In genomic region chr16:84009282-84009681, GRCh38 we compare ENCODE assay signal across 32 cellular contexts. TPM values are rescaled to one million over a fixed set of nuclear protein-coding genes. Genes with fewer than 3 reads are reported as not detected.
"Had no signal": no experiment of that assay in that cellular context is flagged by ENCODE, and none has a peak within 500 bp of the region (broad histone marks: within the 10 kb centered on the region; RNA-seq: fewer than 3 reads in every experiment).

No MANE protein-coding gene starts in this region.

- H3K9me3 ChIP-seq: ascending aorta, breast epithelium, esophagus muscularis mucosa, gastrocnemius medialis, heart left ventricle had no signal

- FAIRE-seq: TTC549 had no signal

- H3K27me3 ChIP-seq: ascending aorta, cardiac muscle cell, gastrocnemius medialis had no signal

- H3K4me1 ChIP-seq: ascending aorta, breast epithelium, foreskin keratinocyte had no signal

- ATAC-seq: activated naive CD4-positive, alpha-beta T cell treated with anti-CD3 and anti-CD28 coated beads, Interleukin-2, amount 50 U/mL, for 72 hours; activated T-cell treated with anti-CD3 and anti-CD28 coated beads, Interleukin-2, amount 50 U/mL, for 72 hours; effector memory CD8-positive, alpha-beta T cell; foreskin keratinocyte; gastrocnemius medialis; heart left ventricle; WTC11 had no signal

- DNase-seq: activated CD4-positive, alpha-beta memory T cell treated with anti-CD3 and anti-CD28 coated beads, Interleukin-2, amount 10 ng/mL, durations not matched to agents 7 days and 5 days; activated CD4-positive, alpha-beta T cell treated with anti-CD3 and anti-CD28 coated beads for 1 hour; activated CD4-positive, alpha-beta T cell treated with anti-CD3 and anti-CD28 coated beads for 4 hours; activated CD4-positive, alpha-beta T cell treated with anti-CD3 and anti-CD28 coated beads, Interleukin-2, amount 10 ng/mL, durations not matched to agents 7 days and 5 days; activated CD4-positive, alpha-beta T cell treated with anti-CD3 and anti-CD28 coated beads, Interleukin-2, amount 50 U/mL, for 4 hours; activated CD8-positive, alpha-beta memory T cell treated with anti-CD3 and anti-CD28 coated beads, Interleukin-2, amount 50 U/mL, for 48 hours; activated gamma-delta T cell; activated naive CD4-positive, alpha-beta T cell; activated naive CD4-positive, alpha-beta T cell treated with anti-CD3 and anti-CD28 coated beads, Interleukin-2, amount 10 ng/mL, durations not matched to agents 7 days and 5 days; activated naive CD8-positive, alpha-beta T cell treated with anti-CD3 and anti-CD28 coated beads, Interleukin-2, amount 10 ng/mL, durations not matched to agents 7 days and 5 days; activated T-cell treated with anti-CD3 and anti-CD28 coated beads for 4 hours; activated T-cell treated with anti-CD3 and anti-CD28 coated beads, Interleukin-2, amount 50 U/mL, for 24 hours; activated T-cell treated with anti-CD3 and anti-CD28 coated beads, Interleukin-2, amount 50 U/mL, for 72 hours; dorsolateral prefrontal cortex; effector CD4-positive, alpha-beta T cell; effector memory CD8-positive, alpha-beta T cell; erythroblast; foreskin keratinocyte; gastrocnemius medialis; glutamatergic neuron; T-helper 2 cell had no signal

- H3K36me3 ChIP-seq: ascending aorta, breast epithelium, cardiac muscle cell, esophagus muscularis mucosa, gastrocnemius medialis, heart left ventricle had no signal

- H3K4me3 ChIP-seq: ascending aorta, breast epithelium, cardiac muscle cell, coronary artery, dorsolateral prefrontal cortex, esophagus muscularis mucosa, gastrocnemius medialis, heart left ventricle had no signal

- H3K27ac ChIP-seq: ascending aorta, breast epithelium, cardiac muscle cell, coronary artery, dorsolateral prefrontal cortex, esophagus muscularis mucosa, foreskin keratinocyte, gastrocnemius medialis, heart left ventricle, VCaP had no signal

RNA-seq across cellular contexts. Expression of gene SLC38A8, which starts 33.3 kb away (rescaled TPM):
- total RNA-seq: activated CD4-positive, alpha-beta memory T cell treated with anti-CD3 and anti-CD28 coated beads, Interleukin-2, amount 10 ng/mL, durations not matched to agents 7 days and 5 days; activated CD4-positive, alpha-beta T cell treated with anti-CD3 and anti-CD28 coated beads, Interleukin-2, amount 10 ng/mL, durations not matched to agents 7 days and 5 days; activated naive CD4-positive, alpha-beta T cell treated with anti-CD3 and anti-CD28 coated beads, Interleukin-2, amount 50 U/mL, for 72 hours; activated naive CD8-positive, alpha-beta T cell treated with anti-CD3 and anti-CD28 coated beads, Interleukin-2, amount 10 ng/mL, durations not matched to agents 7 days and 5 days; activated T-cell treated with anti-CD3 and anti-CD28 coated beads, Interleukin-2, amount 50 U/mL, for 72 hours; ascending aorta; breast epithelium; cardiac muscle cell; esophagus muscularis mucosa; foreskin keratinocyte; gastrocnemius medialis; WTC11 had no signal
- polyA plus RNA-seq: cardiac muscle cell, foreskin keratinocyte had no signal

RNA-seq across cellular contexts. Expression of gene NECAB2, which starts 41.2 kb away (rescaled TPM):
- total RNA-seq: activated CD4-positive, alpha-beta memory T cell treated with anti-CD3 and anti-CD28 coated beads, Interleukin-2, amount 10 ng/mL, durations not matched to agents 7 days and 5 days; activated CD4-positive, alpha-beta T cell treated with anti-CD3 and anti-CD28 coated beads, Interleukin-2, amount 10 ng/mL, durations not matched to agents 7 days and 5 days; activated naive CD4-positive, alpha-beta T cell treated with anti-CD3 and anti-CD28 coated beads, Interleukin-2, amount 50 U/mL, for 72 hours; activated naive CD8-positive, alpha-beta T cell treated with anti-CD3 and anti-CD28 coated beads, Interleukin-2, amount 10 ng/mL, durations not matched to agents 7 days and 5 days; ascending aorta; esophagus muscularis mucosa; foreskin keratinocyte; gastrocnemius medialis had no signal
- polyA plus RNA-seq: foreskin keratinocyte had no signal

RNA-seq across cellular contexts. Expression of gene OSGIN1, which starts 56.2 kb away (rescaled TPM):
- total RNA-seq: cerebellum had no signal
